In genomic region chr3:46852839-46853355, GRCh38 we compare ENCODE assay signal across 30 cellular contexts. TPM values are rescaled to one million over a fixed set of nuclear protein-coding genes. Genes with fewer than 3 reads are reported as not detected.
DNase-seq lines count a peak whose midpoint lies in the region; ATAC-seq and TF ChIP-seq lines count a peak whose summit lies in the region.
"Had no signal": no experiment of that assay in that cellular context is flagged by ENCODE, and none has a peak within 500 bp of the region (broad histone marks: within the 10 kb centered on the region; RNA-seq: fewer than 3 reads in every experiment).

No MANE protein-coding gene starts in this region.

- no peak overlapping the region for H2BK12ac ChIP-seq in H9 (ENCODE audit: insufficient read length, low read depth, low read length)

- H3K9me3 Mint-ChIP-seq in H9 (no peaks in the 10 kb centered on the region), Calu3 (ENCODE audit: low read depth, unreplicated experiment) (no peaks in the 10 kb centered on the region)
- H3K9me3 Mint-ChIP-seq: activated CD4-positive, alpha-beta memory T cell treated with anti-CD3 and anti-CD28 coated beads, Interleukin-2, amount 10 ng/mL, durations not matched to agents 7 days and 5 days; neural crest cell; stimulated activated naive CD8-positive, alpha-beta T cell treated with anti-CD3 and anti-CD28 coated beads, Interleukin-15, amount 100 ng/mL, for 72 hours had no signal

- H4K91ac ChIP-seq in H9 (ENCODE audit: insufficient read length, low read depth, low read length) (no peak overlapping the region), IMR-90 (ENCODE audit: insufficient read depth, low read depth, low read length) (no peak overlapping the region)

- H3K4ac ChIP-seq in H9 (ENCODE audit: low read depth, low read length) (no peak overlapping the region), IMR-90 (ENCODE audit: low read depth, low read length) (no peak overlapping the region)

- H2AK9ac ChIP-seq in IMR-90 (replicated peaks; ENCODE audit: low read depth, low read length, poor library complexity) = peak overlapping the region; percentile 6

- no peak overlapping the region for H3K18ac ChIP-seq in H9 (ENCODE audit: insufficient read length, low read depth, low read length)
- no peak overlapping the region for H3K18ac ChIP-seq in IMR-90 (ENCODE audit: low read depth, low read length)

- H3K23ac ChIP-seq in H9 (ENCODE audit: insufficient read length, low read depth, low read length) = no peak overlapping the region
- no peak overlapping the region for H3K23ac ChIP-seq in IMR-90 (ENCODE audit: low read depth, low read length)

- ATAC-seq in IMR-90 (ENCODE audit: low read depth) = no peak
- ATAC-seq in GM19035 (IDR thresholded peaks at IDR 0.05; ENCODE audit: unreplicated experiment) = no peak
- ATAC-seq in HG03280 (IDR thresholded peaks at IDR 0.05; ENCODE audit: unreplicated experiment) = no peak
- ATAC-seq: GM12878; PC-3; right cardiac atrium; stimulated activated naive CD8-positive, alpha-beta T cell treated with anti-CD3 and anti-CD28 coated beads, Interleukin-15, amount 100 ng/mL, for 72 hours had no signal

- H3K9me1 ChIP-seq in IMR-90 (ENCODE audit: insufficient read depth, low read length) = no peaks in the 10 kb centered on the region; the same call in 1 of the 2 replicates

- no peaks in the 10 kb centered on the region for H3K79me2 ChIP-seq in H9 (ENCODE audit: insufficient read depth, low read length)
- H3K79me2 ChIP-seq: hepatocyte had no signal

- H4K20me1 ChIP-seq in H9 (ENCODE audit: control insufficient read depth, insufficient read depth, insufficient read length) = no peaks in the 10 kb centered on the region
- H4K20me1 ChIP-seq in IMR-90 (ENCODE audit: insufficient read depth, low read length) = no peaks in the 10 kb centered on the region
- H4K20me1 ChIP-seq: BLaER1 had no signal

- no peak overlapping the region for H3T11ph ChIP-seq in H9 (ENCODE audit: low read length)

- no peak overlapping the region for H3K4me2 ChIP-seq in H9 (ENCODE audit: insufficient read depth, insufficient read length, low read length)
- H3K4me2 ChIP-seq in IMR-90 (ENCODE audit: low read depth, low read length) = no peak overlapping the region
- H3K4me2 ChIP-seq: BLaER1, hepatocyte had no signal

- H3K9me3 ChIP-seq in H9 (ENCODE audit: control insufficient read depth, low read depth, low read length) = no peaks in the 10 kb centered on the region
- no peaks in the 10 kb centered on the region for H3K9me3 ChIP-seq in IMR-90 (ENCODE audit: control insufficient read depth, insufficient read depth, low read length)
- H3K9me3 ChIP-seq: BLaER1, thyroid gland had no signal

- H3K4me1 ChIP-seq in H9 (ENCODE audit: insufficient read depth, low read length) (no peaks in the 10 kb centered on the region), IMR-90 (ENCODE audit: control insufficient read depth, insufficient read depth, low read length) (no peaks in the 10 kb centered on the region)
- H3K4me1 ChIP-seq: BLaER1, thyroid gland had no signal

- no peak for TF ChIP-seq RAD21 in IMR-90 (IDR thresholded peaks at IDR 0.05; ENCODE audit: low read length)

- POLR2A ChIA-PET in IMR-90 (lab: Charles Lee; ENCODE audit: unreplicated experiment) = no interaction called here

- H4K8ac ChIP-seq in H9 (replicated peaks; ENCODE audit: insufficient read length, low read depth, low read length) (peak overlapping the region; percentile 33), IMR-90 (ENCODE audit: low read depth in 2 of 2, low read length in 2 of 2) (no peak overlapping the region)

- CTCF ChIA-PET in IMR-90 (lab: Yijun Ruan, JAX) = no interaction called here
- CTCF ChIA-PET in Calu3 (lab: Charles Lee) = no interaction called here

- no peak overlapping the region for H3K56ac ChIP-seq in H9 (ENCODE audit: insufficient read length, low read depth, low read length)
- H3K56ac ChIP-seq in IMR-90 (ENCODE audit: extremely low read depth, insufficient read depth, low read length) = no peak overlapping the region

- H2BK15ac ChIP-seq in H9 (ENCODE audit: low read depth, low read length) (no peak overlapping the region), IMR-90 (ENCODE audit: low read depth, low read length) (no peak overlapping the region)

- TF ChIP-seq CTCF in H9 (conservative IDR thresholded peaks at IDR 0.05) (no peak), IMR-90 (conservative IDR thresholded peaks at IDR 0.05; ENCODE audit: low read depth, low read length) (no peak), Calu3 (IDR thresholded peaks at IDR 0.05; ENCODE audit: unreplicated experiment) (no peak)

- TF ChIP-seq POLR2A in IMR-90 (IDR thresholded peaks at IDR 0.05; ENCODE audit: low read depth, low read length) = no peak

- H3K4me3 ChIP-seq in IMR-90 (ENCODE audit: insufficient read depth, low read depth, low read length) = no peak overlapping the region
- H3K4me3 ChIP-seq: BLaER1, GM12878, hepatocyte, thyroid gland had no signal

- H3K4me3 Mint-ChIP-seq in H9 (no peak overlapping the region), Calu3 (ENCODE audit: low read depth, unreplicated experiment) (no peak overlapping the region)
- H3K4me3 Mint-ChIP-seq: activated CD4-positive, alpha-beta memory T cell treated with anti-CD3 and anti-CD28 coated beads, Interleukin-2, amount 10 ng/mL, durations not matched to agents 7 days and 5 days; neural crest cell; stimulated activated naive CD8-positive, alpha-beta T cell treated with anti-CD3 and anti-CD28 coated beads, Interleukin-15, amount 100 ng/mL, for 72 hours had no signal

- no TSS peak for BruUV-seq in IMR-90 (replicated peaks; lab: Mats Ljungman, UMichigan)
- no TSS peak for BruUV-seq in Calu3 (replicated peaks; lab: Mats Ljungman, UMichigan)

- no peak for DNase-seq in H9
- no peak for DNase-seq in IMR-90
- peak; percentile 50 for DNase-seq in cardiac septum (ENCODE audit: low spot score)
- peak; percentile 42 for DNase-seq in posterior vena cava (ENCODE audit: low spot score)
- DNase-seq in Calu3 = no peak
- DNase-seq: activated CD4-positive, alpha-beta memory T cell treated with anti-CD3 and anti-CD28 coated beads, Interleukin-2, amount 10 ng/mL, durations not matched to agents 7 days and 5 days; activated gamma-delta T cell; DMS153; H7; MM.1S; NCI-H1105 treated with DMSO at 0.1 percent for 48 hours; NCI-H187 treated with DMSO at 0.1 percent for 48 hours; NCI-H2171 treated with DMSO at 0.1 percent for 48 hours; NCI-H510A treated with DMSO at 0.1 percent for 48 hours; PC-3; SHP77; stimulated activated CD4-positive, alpha-beta T cell treated with anti-CD3 and anti-CD28 coated beads, Interleukin-2, amount 100 ng/mL, for 24 hours; thyroid gland had no signal

- H3K36me3 Mint-ChIP-seq in H9 (ENCODE audit: insufficient read depth in 1 of 3, low read depth in 3 of 3) (no peaks in the 10 kb centered on the region), Calu3 (ENCODE audit: insufficient read depth, unreplicated experiment) (no peaks in the 10 kb centered on the region)

- H4K5ac ChIP-seq in H9 (ENCODE audit: insufficient read length, low read depth, low read length) = no peak overlapping the region
- H4K5ac ChIP-seq in IMR-90 (ENCODE audit: low read depth, low read length) = no peak overlapping the region

- H2BK20ac ChIP-seq in H9 (ENCODE audit: low read depth, low read length, poor library complexity, severe bottlenecking) = no peak overlapping the region
- H2BK20ac ChIP-seq in IMR-90 (ENCODE audit: low read depth, low read length) = no peak overlapping the region

- H3K14ac ChIP-seq in H9 (ENCODE audit: insufficient read depth, low read length) (no peak overlapping the region), IMR-90 (replicated peaks; ENCODE audit: low read depth, low read length) (no peak overlapping the region)

- H2AFZ ChIP-seq in H9 (ENCODE audit: low read length) (no peak overlapping the region), IMR-90 (replicated peaks; ENCODE audit: low read length, poor library complexity) (no peak overlapping the region)
- H2AFZ ChIP-seq: hepatocyte had no signal

- H2BK120ac ChIP-seq in H9 (ENCODE audit: low read depth, low read length, poor library complexity, severe bottlenecking) (no peak overlapping the region), IMR-90 (ENCODE audit: low read depth, low read length) (no peak overlapping the region)

- H2BK5ac ChIP-seq in H9 (ENCODE audit: insufficient read length, low read length) (no peak overlapping the region), IMR-90 (ENCODE audit: low read depth, low read length, poor library complexity, severe bottlenecking) (no peak overlapping the region)

- H3K9ac ChIP-seq in H9 (ENCODE audit: extremely low read depth, insufficient read length, low read length) (no peak overlapping the region), IMR-90 (ENCODE audit: low read depth, low read length) (no peak overlapping the region)
- H3K9ac ChIP-seq: BLaER1 had no signal

- in situ Hi-C loops in IMR-90 (cut with MboI; ENCODE audit: low sequenced_read_pairs) = no loop called here

- H3K4me1 Mint-ChIP-seq in H9 = peaks cover 11 to 15% of the 10 kb centered on the region in 2 experiments
- no peaks in the 10 kb centered on the region for H3K4me1 Mint-ChIP-seq in Calu3 (ENCODE audit: low read depth, unreplicated experiment)
- H3K4me1 Mint-ChIP-seq: activated CD4-positive, alpha-beta memory T cell treated with anti-CD3 and anti-CD28 coated beads, Interleukin-2, amount 10 ng/mL, durations not matched to agents 7 days and 5 days; stimulated activated naive CD8-positive, alpha-beta T cell treated with anti-CD3 and anti-CD28 coated beads, Interleukin-15, amount 100 ng/mL, for 72 hours had no signal

- dilution Hi-C loops in IMR-90 (cut with HindIII; ENCODE audit: low sequenced_read_pairs, unreplicated experiment) = no loop called here

- H3K36me3 ChIP-seq in IMR-90 (ENCODE audit: control insufficient read depth, insufficient read depth, low read length) = no peaks in the 10 kb centered on the region
- H3K36me3 ChIP-seq: BLaER1, thyroid gland had no signal

- H3K23me2 ChIP-seq in H9 (ENCODE audit: insufficient read length, low read depth, low read length, poor library complexity, severe bottlenecking) = no peaks in the 10 kb centered on the region

- H2AK5ac ChIP-seq in H9 (ENCODE audit: insufficient read length, low read length) (no peak overlapping the region), IMR-90 (ENCODE audit: low read depth, low read length) (no peak overlapping the region)

- H3K27me3 Mint-ChIP-seq in H9 (ENCODE audit: low read depth) (peaks cover 24% of the 10 kb centered on the region), Calu3 (ENCODE audit: unreplicated experiment) (peaks cover 73% of the 10 kb centered on the region)

- no CpG with 5 or more reads among the region's 2 CpGs for WGBS in H9 (ENCODE audit: extremely low coverage, insufficient read length, low lambda C conversion rate)
- WGBS in IMR-90 (ENCODE audit: extremely low coverage in 2 of 2, insufficient read length in 1 of 2), 2 experiments = 89% methylated on average over 2 of the region's 2 CpGs; no CpG with 5 or more reads in 1 of the 2 experiments

- H3K27ac ChIP-seq in H9 (ENCODE audit: insufficient read length, low read depth, low read length) (no peak overlapping the region), IMR-90 (ENCODE audit: insufficient read depth, low read length) (no peak overlapping the region)
- H3K27ac ChIP-seq: BLaER1, hepatocyte, thyroid gland had no signal

- H3K27ac Mint-ChIP-seq in H9 = no peak overlapping the region
- no peak overlapping the region for H3K27ac Mint-ChIP-seq in Calu3 (ENCODE audit: unreplicated experiment)
- H3K27ac Mint-ChIP-seq: activated CD4-positive, alpha-beta memory T cell treated with anti-CD3 and anti-CD28 coated beads, Interleukin-2, amount 10 ng/mL, durations not matched to agents 7 days and 5 days; stimulated activated naive CD8-positive, alpha-beta T cell treated with anti-CD3 and anti-CD28 coated beads, Interleukin-15, amount 100 ng/mL, for 72 hours had no signal

- H3K79me1 ChIP-seq in H9 (ENCODE audit: insufficient read depth, low read depth, low read length, poor library complexity, severe bottlenecking) = no peaks in the 10 kb centered on the region
- no peaks in the 10 kb centered on the region for H3K79me1 ChIP-seq in IMR-90 (ENCODE audit: low read depth in 1 of 2, low read length in 2 of 2)

- intact Hi-C loops in IMR-90 (cut with micrococcal nuclease) = no loop called here
- intact Hi-C loops in cardiac septum (cut with DNase I) = no loop called here
- intact Hi-C loops in posterior vena cava (cut with DNase I) = no loop called here
- intact Hi-C loops in Calu3 (cut with micrococcal nuclease; ENCODE audit: unreplicated experiment) = no loop called here

- H3K27me3 ChIP-seq in H9 (ENCODE audit: insufficient read depth, low read length) (no peaks in the 10 kb centered on the region), IMR-90 (ENCODE audit: control insufficient read depth, insufficient read depth, low read length) (peaks cover 40% of the 10 kb centered on the region)
- H3K27me3 ChIP-seq: BLaER1, hepatocyte, thyroid gland had no signal

RNA-seq across cellular contexts. Expression of gene MYL3, which starts 10.3 kb away (rescaled TPM):
- total RNA-seq in H9 (2021) = 0.24 TPM in 2 replicates
- total RNA-seq in IMR-90 (2012; rRNA removed) = not detected in 2 replicates
- polyA plus RNA-seq in IMR-90 (2012; rRNA removed) = 0.09 TPM in 1 of 2 replicates, not detected in the other
- polyA plus RNA-seq in IMR-90 (2012; cell fraction: cytosol; rRNA removed) = not detected in 2 replicates
- not detected in 2 replicates for polyA plus RNA-seq in IMR-90 (2012; cell fraction: nucleus; rRNA removed; ENCODE audit: low replicate concordance)
- 3,804 TPM for total RNA-seq in cardiac septum
- 1 to 10 TPM; 3.2 to 5.9 TPM for total RNA-seq in posterior vena cava
- not detected in 2 replicates for total RNA-seq in Calu3 (2022)
- total RNA-seq: activated CD4-positive, alpha-beta memory T cell treated with anti-CD3 and anti-CD28 coated beads, Interleukin-2, amount 10 ng/mL, durations not matched to agents 7 days and 5 days; endothelial cell of umbilical vein; frontal cortex; GM12878; neural crest cell; PC-3; T-helper 2 cell treated with Interferon-gamma antibody and Interleukin-4, amounts not matched to agents 100 ng/mL and 5 ng/mL, for 36 hours had no signal
- polyA plus RNA-seq: AG04450, endothelial cell of umbilical vein had no signal

RNA-seq across cellular contexts. Expression of gene PTH1R, which starts 24.6 kb away (rescaled TPM):
- total RNA-seq in H9 (2021) = 0.99 and 1.0 TPM in 2 replicates
- under 0.01 and 0.18 TPM in 2 replicates for total RNA-seq in IMR-90 (2012; rRNA removed)
- polyA plus RNA-seq in IMR-90 (2012; rRNA removed) = 0.15 and 0.56 TPM in 2 replicates
- 0.24 and 0.28 TPM in 2 replicates for polyA plus RNA-seq in IMR-90 (2012; cell fraction: cytosol; rRNA removed)
- 0.23 and 0.77 TPM in 2 replicates for polyA plus RNA-seq in IMR-90 (2012; cell fraction: nucleus; rRNA removed; ENCODE audit: low replicate concordance)
- 5.4 TPM for total RNA-seq in cardiac septum
- 10 to 100 TPM in 1 of 2 donors, 1 to 10 TPM in 1; 5.8 to 17.9 TPM for total RNA-seq in posterior vena cava
- not detected in 2 replicates for total RNA-seq in Calu3 (2022)
- total RNA-seq: activated CD4-positive, alpha-beta memory T cell treated with anti-CD3 and anti-CD28 coated beads, Interleukin-2, amount 10 ng/mL, durations not matched to agents 7 days and 5 days; GM12878; PC-3; T-helper 2 cell treated with Interferon-gamma antibody and Interleukin-4, amounts not matched to agents 100 ng/mL and 5 ng/mL, for 36 hours had no signal
- polyA plus RNA-seq: GM12878 had no signal

Comparison
In these comparisons a context has a peak if more than half of its experiments do, and no peak if none do; other contexts are left out.
1. DNase-seq: peak in cardiac septum (single experiment) and posterior vena cava (single experiment); none in H9 (single experiment), IMR-90 (single experiment) and Calu3 (single experiment).
2. RNA of gene MYL3, which starts 10.3 kb away (total RNA-seq): 3,804 TPM in cardiac septum (single experiment); 3.2 to 5.9 TPM in posterior vena cava, 0.24 TPM in H9, not detected in IMR-90 and not detected in Calu3; every median in the first group is over 100 times any median in the second.